Comparison of ENCODE assay signal across 8 cellular contexts in the genomic region with DNA sequence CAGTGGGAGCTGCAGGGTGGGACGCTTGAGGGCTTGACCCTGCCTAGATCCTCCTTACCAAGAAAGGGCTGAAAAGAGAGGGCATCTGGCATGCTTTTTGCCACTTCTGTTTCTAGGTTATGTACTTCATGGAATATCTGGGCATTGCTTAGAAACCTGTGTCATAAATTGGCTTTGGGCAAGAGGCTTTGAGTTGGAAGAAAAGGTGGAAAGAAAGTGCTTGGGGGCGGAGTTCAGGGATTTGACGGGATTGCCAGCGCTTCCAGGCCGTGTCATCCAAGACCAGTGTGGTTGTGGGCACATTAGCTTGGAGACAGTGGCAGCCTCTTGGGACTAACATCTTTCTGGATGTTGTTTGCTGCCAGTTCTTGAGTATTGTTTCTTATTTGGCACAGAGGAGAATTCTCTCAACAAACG. TPM values are rescaled to one million over a fixed set of nuclear protein-coding genes. Genes with fewer than 3 reads are reported as not detected.
DNase-seq lines count a peak whose midpoint lies in the region; ATAC-seq and TF ChIP-seq lines count a peak whose summit lies in the region.

No MANE protein-coding gene starts in this region.

- H2AFZ ChIP-seq in osteoblast (ENCODE audit: low read length): peak overlapping the region; percentile 97

- H3K36me3 ChIP-seq in esophagus muscularis mucosa (no peaks in the 10 kb centered on the region), osteoblast (ENCODE audit: insufficient read depth, low read length) (no peaks in the 10 kb centered on the region)

- peak overlapping the region; percentile 94 to 98 (median 96) for H3K27ac ChIP-seq in esophagus muscularis mucosa (replicated peaks in 1 of 4)
- H3K27ac ChIP-seq in osteoblast (ENCODE audit: low read depth, low read length): peak overlapping the region; percentile 48

- TF ChIP-seq EP300 in esophagus muscularis mucosa (IDR thresholded peaks at IDR 0.05): no peak

- no peak for TF ChIP-seq CTCF in esophagus muscularis mucosa (IDR thresholded peaks at IDR 0.05)
- TF ChIP-seq CTCF in osteoblast (IDR thresholded peaks at IDR 0.05; ENCODE audit: extremely low read depth, low read depth, low read length): no peak

- DNase-seq in NCI-H2196 (lab: John Stamatoyannopoulos, UW; ENCODE audit: unreplicated experiment): peak; percentile 23
- DNase-seq in NCI-H2196 treated with DMSO at 0.1 percent for 48 hours (lab: John Stamatoyannopoulos, UW; ENCODE audit: unreplicated experiment): no peak
- peak; percentile 71 for DNase-seq in RKO (ENCODE audit: low spot score)
- no peak for DNase-seq in esophagus muscularis mucosa (ENCODE audit: extremely low spot score)
- DNase-seq in osteoblast (ENCODE audit: insufficient read length, low spot score, missing footprints): peak; percentile 57
- no peak for DNase-seq in NCI-H1048 (lab: John Stamatoyannopoulos, UW)

- peaks cover 0 to 3% (median 0%) of the 10 kb centered on the region in 4 donors for H3K27me3 ChIP-seq in esophagus muscularis mucosa
- H3K27me3 ChIP-seq in osteoblast (ENCODE audit: insufficient read depth, low read length): no peaks in the 10 kb centered on the region

- H3K79me2 ChIP-seq in osteoblast (ENCODE audit: insufficient read depth, low read length): peaks cover 15% of the 10 kb centered on the region

- H3K4me2 ChIP-seq in osteoblast (ENCODE audit: insufficient read depth, low read length): peak overlapping the region; percentile 93

- no peak for TF ChIP-seq POLR2A in esophagus muscularis mucosa (IDR thresholded peaks at IDR 0.05; ENCODE audit: low read depth)

- H3K4me1 ChIP-seq in esophagus muscularis mucosa (peaks cover 10 to 21% (median 17%) of the 10 kb centered on the region in 4 donors), osteoblast (ENCODE audit: insufficient read depth, low read length) (peaks cover 7% of the 10 kb centered on the region)

- intact Hi-C loops in esophagus muscularis mucosa (cut with DNase I): loop anchor here (5.0 kb wide), 2 partner anchors 33 to 127 kb away; a partner anchor contains a TSS

- ATAC-seq in HG03025 (IDR thresholded peaks at IDR 0.05; ENCODE audit: low FRiP score, unreplicated experiment) (no peak), GM21381 (IDR thresholded peaks at IDR 0.05; ENCODE audit: unreplicated experiment) (no peak)

- WGBS in esophagus muscularis mucosa: 14% methylated on average over 6 of the region's 6 CpGs

- H3K9me3 ChIP-seq in esophagus muscularis mucosa (no peaks in the 10 kb centered on the region), osteoblast (ENCODE audit: low read depth, low read length) (no peaks in the 10 kb centered on the region)

- H4K20me1 ChIP-seq in osteoblast (ENCODE audit: insufficient read depth, low read length): peaks cover 11% of the 10 kb centered on the region

- H3K4me3 ChIP-seq in esophagus muscularis mucosa (peak overlapping the region; percentile 86 to 99 (median 98)), osteoblast (ENCODE audit: insufficient read depth, low read length) (peak overlapping the region; percentile 89)

RNA-seq across cellular contexts. Expression of a gene that starts 0.8 kb away (rescaled TPM):
- total RNA-seq in esophagus muscularis mucosa: 10 to 100 TPM in 3 of 4 donors, 1 to 10 TPM in 1; 9.1 to 17.1 (median 13.3) TPM
- 8.7 and 12.7 TPM in 2 replicates for total RNA-seq in osteoblast

RNA-seq across cellular contexts. Expression of a gene that starts 34.8 kb away (rescaled TPM):
- total RNA-seq in esophagus muscularis mucosa (10 to 100 TPM; 17.9 to 55.1 (median 32.7) TPM), osteoblast (27.9 and 28.3 TPM in 2 replicates)

Comparison
In these comparisons a context has a peak if more than half of its experiments do, and no peak if none do; other contexts are left out.
1. DNase-seq: peak in NCI-H2196 (single experiment), RKO (single experiment) and osteoblast (single experiment); none in NCI-H2196 treated with DMSO at 0.1 percent for 48 hours (single experiment), esophagus muscularis mucosa (single experiment) and NCI-H1048 (single experiment).